Comparison of ENCODE assay signal across 22 cellular contexts in the genomic region with DNA sequence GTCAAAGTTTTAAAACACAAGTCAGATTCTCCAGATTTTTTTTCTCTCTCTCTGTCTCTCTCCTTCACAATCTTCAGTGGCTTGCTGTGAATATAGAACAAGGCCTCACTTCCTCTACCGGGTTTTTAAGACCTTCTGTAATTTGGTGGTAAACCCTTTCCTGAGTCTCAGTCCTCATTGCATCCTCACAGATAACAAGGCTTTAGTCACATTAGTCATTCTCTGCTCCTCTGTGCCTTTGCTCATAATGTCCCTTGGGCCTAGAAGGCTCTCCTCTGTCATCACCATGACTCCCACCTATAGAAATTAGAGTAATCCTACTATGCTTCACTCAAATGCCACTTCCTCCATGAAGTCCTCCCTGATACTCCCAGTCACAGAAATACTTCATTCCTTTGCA.
A peak's percentile ranks its signal among the peaks of the same experiment; 100 is the strongest.
DNase-seq lines count a peak whose midpoint lies in the region; ATAC-seq, FAIRE-seq and TF ChIP-seq lines count a peak whose summit lies in the region.
"Had no signal": no experiment of that assay in that cellular context is flagged by ENCODE, and none has a peak within 500 bp of the region (broad histone marks: within the 10 kb centered on the region; RNA-seq: fewer than 3 reads in every experiment).

No MANE protein-coding gene starts in this region.

- TF ChIP-seq EP300 in GM12878 (IDR thresholded peaks at IDR 0.05; ENCODE audit: borderline replicate concordance in 1 of 2, control insufficient read depth in 1 of 2, low read depth in 2 of 2, low read length in 2 of 2) = no peak

- TF ChIP-seq CTCF in GM12878 (IDR thresholded peaks at IDR 0.05 in 2 of 3, conservative IDR thresholded peaks at IDR 0.05 in 1 of 3; ENCODE audit: control insufficient read depth in 2 of 3, extremely low read depth in 1 of 3, insufficient read depth in 1 of 3, low read depth in 3 of 3, low read length in 3 of 3) (no peak), lower lobe of right lung (IDR thresholded peaks at IDR 0.05) (no peak)

- no peak overlapping the region for H3K27ac ChIP-seq in GM12878 (ENCODE audit: control insufficient read depth, insufficient read depth)
- no peak overlapping the region for H3K27ac ChIP-seq in lower lobe of right lung
- H3K27ac ChIP-seq: adrenal gland, right lobe of liver, upper lobe of left lung had no signal

- no peak overlapping the region for H3K9ac ChIP-seq in GM12878 (ENCODE audit: control insufficient read depth, insufficient read depth, low read length)

- H3K4me1 Mint-ChIP-seq in stimulated activated naive CD8-positive, alpha-beta T cell treated with anti-CD3 and anti-CD28 coated beads, Interleukin-15, amount 100 ng/mL, for 72 hours = no peaks in the 10 kb centered on the region

- no peak overlapping the region for H3K4me3 Mint-ChIP-seq in stimulated activated naive CD8-positive, alpha-beta T cell treated with anti-CD3 and anti-CD28 coated beads, Interleukin-15, amount 100 ng/mL, for 72 hours
- H3K4me3 Mint-ChIP-seq: CD4-positive, alpha-beta T cell had no signal

- H3K9me3 Mint-ChIP-seq in stimulated activated naive CD8-positive, alpha-beta T cell treated with anti-CD3 and anti-CD28 coated beads, Interleukin-15, amount 100 ng/mL, for 72 hours = no peaks in the 10 kb centered on the region
- H3K9me3 Mint-ChIP-seq: activated T-helper 2 cell treated with anti-CD3 and anti-CD28 coated beads, Interferon-gamma antibody, Interleukin-2, Interleukin-4, amounts not matched to agents 10 μg/mL and 5 μg/mL and 100 μg/mL, durations not matched to agents 14 hours and 24 hours and 36 hours; CD4-positive, alpha-beta T cell had no signal

- no peaks in the 10 kb centered on the region for H3K4me1 ChIP-seq in GM12878 (ENCODE audit: control insufficient read depth, insufficient read depth, low read length)
- H3K4me1 ChIP-seq in lower lobe of right lung = no peaks in the 10 kb centered on the region
- H3K4me1 ChIP-seq: adrenal gland, right lobe of liver, upper lobe of left lung had no signal

- H3K79me2 ChIP-seq in GM12878 (ENCODE audit: control insufficient read depth, insufficient read depth, low read length) = no peaks in the 10 kb centered on the region

- ATAC-seq in stimulated activated naive CD8-positive, alpha-beta T cell treated with anti-CD3 and anti-CD28 coated beads, Interleukin-15, amount 100 ng/mL, for 72 hours = peak; percentile 53
- ATAC-seq in stimulated activated naive CD8-positive, alpha-beta T cell treated with anti-CD3 and anti-CD28 coated beads, Interleukin-15, Interleukin-2, amounts not matched to agents 100 U/mL and 50 U/mL, for 24 hours = no peak
- no peak for ATAC-seq in GM12878
- no peak for ATAC-seq in lower lobe of right lung
- no peak for ATAC-seq in GM21529 (IDR thresholded peaks at IDR 0.05; ENCODE audit: unreplicated experiment)
- ATAC-seq: HCT116, right lobe of liver had no signal

- H3K9me3 ChIP-seq in GM12878 (replicated peaks; ENCODE audit: control insufficient read depth, insufficient read depth, low read length) (no peaks in the 10 kb centered on the region), lower lobe of right lung (no peaks in the 10 kb centered on the region)
- H3K9me3 ChIP-seq: adrenal gland, MG63, right lobe of liver, upper lobe of left lung had no signal

- no peaks in the 10 kb centered on the region for H4K20me1 ChIP-seq in GM12878 (ENCODE audit: control insufficient read depth, insufficient read depth)

- POLR2A ChIA-PET in GM12878 (lab: Charles Lee) = no interaction called here

- peak overlapping the region; percentile 21; the same call in 1 of the 2 replicates for H2AFZ ChIP-seq in GM12878 (ENCODE audit: control insufficient read depth, low read depth, low read length)

- RAD21 ChIA-PET in GM12878 (lab: Charles Lee; ENCODE audit: unreplicated experiment) = no interaction called here

- CTCF ChIA-PET in GM12878 (lab: Yijun Ruan, JAX) = no interaction called here

- no peaks in the 10 kb centered on the region for H3K27me3 Mint-ChIP-seq in stimulated activated naive CD8-positive, alpha-beta T cell treated with anti-CD3 and anti-CD28 coated beads, Interleukin-15, amount 100 ng/mL, for 72 hours

- no peak for FAIRE-seq in GM12878 (lab: Jason Lieb, UNC)

- no peak for TF ChIP-seq RAD21 in GM12878 (IDR thresholded peaks at IDR 0.05; ENCODE audit: insufficient read depth, low read depth, low read length)

- in situ Hi-C loops in GM12878 (cut with MboI) = no loop called here

- H3K27me3 ChIP-seq in GM12878 (replicated peaks in 1 of 2; ENCODE audit: control insufficient read depth in 2 of 2, insufficient read depth in 2 of 2, low read length in 1 of 2) (no peaks in the 10 kb centered on the region; a peak in 1 of 4 replicates), lower lobe of right lung (ENCODE audit: low read depth) (peaks cover 6% of the 10 kb centered on the region)
- H3K27me3 ChIP-seq: MG63, right lobe of liver, upper lobe of left lung had no signal

- no peak for TF ChIP-seq POLR2A in GM12878 (IDR thresholded peaks at IDR 0.05; ENCODE audit: low read depth, low read length)

- 0% methylated on average over 1 of the region's 1 CpG for WGBS in GM12878 (ENCODE audit: insufficient coverage, insufficient replicate concordance, low lambda C conversion rate, missing lambda C conversion rate)

- no peak for DNase-seq in stimulated activated naive CD8-positive, alpha-beta T cell treated with anti-CD3 and anti-CD28 coated beads, Interleukin-15, amount 100 ng/mL, for 72 hours
- no peak for DNase-seq in stimulated activated naive CD8-positive, alpha-beta T cell treated with anti-CD3 and anti-CD28 coated beads, Interleukin-15, Interleukin-2, amounts not matched to agents 100 U/mL and 50 U/mL, for 24 hours
- DNase-seq in NOMO-1 (lab: John Stamatoyannopoulos, UW; ENCODE audit: unreplicated experiment in 2 of 2) = peak; percentile 82 to 99
- no peak for DNase-seq in GM12878 (ENCODE audit: low read depth, low spot score)
- no peak for DNase-seq in lower lobe of right lung
- no peak for DNase-seq in NCI-H345 treated with DMSO at 0.1 percent for 48 hours (lab: John Stamatoyannopoulos, UW; ENCODE audit: unreplicated experiment)
- DNase-seq in SW480 (ENCODE audit: low spot score) = no peak
- DNase-seq: activated CD4-positive, alpha-beta T cell treated with anti-CD3 and anti-CD28 coated beads for 1 hour; adrenal gland; caudate nucleus; CD4-positive, alpha-beta T cell; effector CD4-positive, alpha-beta T cell; glutamatergic neuron; left ventricle myocardium superior; MG63; NCI-H1930; right lobe of liver; SHP77; upper lobe of left lung had no signal

- no TSS peak for BruUV-seq in GM12878 (replicated peaks; lab: Mats Ljungman, UMichigan)

- H3K36me3 ChIP-seq in GM12878 (ENCODE audit: control insufficient read depth in 2 of 2, insufficient read depth in 2 of 2, low read length in 1 of 2) (no peaks in the 10 kb centered on the region), lower lobe of right lung (no peaks in the 10 kb centered on the region)
- H3K36me3 ChIP-seq: adrenal gland, MG63, right lobe of liver, upper lobe of left lung had no signal

- peak overlapping the region in 1 of 2 donors; percentile 48 for H3K27ac Mint-ChIP-seq in stimulated activated naive CD8-positive, alpha-beta T cell treated with anti-CD3 and anti-CD28 coated beads, Interleukin-15, amount 100 ng/mL, for 72 hours
- H3K27ac Mint-ChIP-seq: activated T-helper 2 cell treated with anti-CD3 and anti-CD28 coated beads, Interferon-gamma antibody, Interleukin-2, Interleukin-4, amounts not matched to agents 10 μg/mL and 5 μg/mL and 100 μg/mL, durations not matched to agents 14 hours and 24 hours and 36 hours; CD4-positive, alpha-beta T cell had no signal

- SMC1A ChIA-PET in GM12878 (lab: Charles Lee; ENCODE audit: uncharacterized antibody, unreplicated experiment) = no interaction called here

- H3K4me2 ChIP-seq in GM12878 (ENCODE audit: control insufficient read depth, insufficient read depth) = no peak overlapping the region

- intact Hi-C loops in GM12878 (cut with micrococcal nuclease; ENCODE audit: unreplicated experiment) = no loop called here
- intact Hi-C loops in lower lobe of right lung (cut with DNase I) = no loop called here

- no peak overlapping the region for H3K4me3 ChIP-seq in GM12878
- H3K4me3 ChIP-seq in lower lobe of right lung = no peak overlapping the region
- H3K4me3 ChIP-seq: adrenal gland, MG63, right lobe of liver, upper lobe of left lung had no signal

TF ChIP-seq in GM12878, 131 proteins besides CTCF, POLR2A, EP300 and RAD21 (continues in another document):
- TF ChIP-seq SIN3A (IDR thresholded peaks at IDR 0.05; ENCODE audit: low read depth, low read length) = no peak
- TF ChIP-seq ZNF217 (IDR thresholded peaks at IDR 0.05) = no peak
- TF ChIP-seq WRNIP1 (IDR thresholded peaks at IDR 0.05; ENCODE audit: borderline replicate concordance, low read depth, low read length) = no peak
- no peak for TF ChIP-seq NR2C1 (IDR thresholded peaks at IDR 0.05)
- TF ChIP-seq, protein P1, sequence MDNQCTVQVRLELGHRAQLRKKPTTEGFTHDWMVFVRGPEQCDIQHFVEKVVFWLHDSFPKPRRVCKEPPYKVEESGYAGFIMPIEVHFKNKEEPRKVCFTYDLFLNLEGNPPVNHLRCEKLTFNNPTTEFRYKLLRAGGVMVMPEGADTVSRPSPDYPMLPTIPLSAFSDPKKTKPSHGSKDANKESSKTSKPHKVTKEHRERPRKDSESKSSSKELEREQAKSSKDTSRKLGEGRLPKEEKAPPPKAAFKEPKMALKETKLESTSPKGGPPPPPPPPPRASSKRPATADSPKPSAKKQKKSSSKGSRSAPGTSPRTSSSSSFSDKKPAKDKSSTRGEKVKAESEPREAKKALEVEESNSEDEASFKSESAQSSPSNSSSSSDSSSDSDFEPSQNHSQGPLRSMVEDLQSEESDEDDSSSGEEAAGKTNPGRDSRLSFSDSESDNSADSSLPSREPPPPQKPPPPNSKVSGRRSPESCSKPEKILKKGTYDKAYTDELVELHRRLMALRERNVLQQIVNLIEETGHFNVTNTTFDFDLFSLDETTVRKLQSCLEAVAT (IDR thresholded peaks at IDR 0.05) = no peak
- no peak for TF ChIP-seq NFIC (IDR thresholded peaks at IDR 0.05; ENCODE audit: low read depth, low read length)
- no peak for TF ChIP-seq RAD51 (IDR thresholded peaks at IDR 0.05)
- no peak for TF ChIP-seq MXI1 (IDR thresholded peaks at IDR 0.05; ENCODE audit: low read depth, low read length)
- TF ChIP-seq TCF12 (IDR thresholded peaks at IDR 0.05; ENCODE audit: low read depth, low read length) = no peak
- TF ChIP-seq DPF2 (IDR thresholded peaks at IDR 0.05) = no peak
- TF ChIP-seq POU2F2 (IDR thresholded peaks at IDR 0.05; ENCODE audit: borderline replicate concordance, low read depth, low read length) = no peak
- TF ChIP-seq BHLHE40 (IDR thresholded peaks at IDR 0.05; ENCODE audit: borderline replicate concordance in 1 of 2, low read depth in 2 of 2, low read length in 1 of 2) = no peak
- TF ChIP-seq IKZF2 (IDR thresholded peaks at IDR 0.05) = no peak

Comparison
In these comparisons a context has a peak if more than half of its experiments do, and no peak if none do; other contexts are left out.
1. DNase-seq: peak in NOMO-1 (2 of 2); none in stimulated activated naive CD8-positive, alpha-beta T cell treated with anti-CD3 and anti-CD28 coated beads, Interleukin-15, amount 100 ng/mL, for 72 hours (0 of 2), stimulated activated naive CD8-positive, alpha-beta T cell treated with anti-CD3 and anti-CD28 coated beads, Interleukin-15, Interleukin-2, amounts not matched to agents 100 U/mL and 50 U/mL, for 24 hours (single experiment), GM12878 (single experiment), lower lobe of right lung (single experiment), NCI-H345 treated with DMSO at 0.1 percent for 48 hours (single experiment) and SW480 (single experiment).